9 cellular contexts compared by ENCODE assay signal in the genomic region with DNA sequence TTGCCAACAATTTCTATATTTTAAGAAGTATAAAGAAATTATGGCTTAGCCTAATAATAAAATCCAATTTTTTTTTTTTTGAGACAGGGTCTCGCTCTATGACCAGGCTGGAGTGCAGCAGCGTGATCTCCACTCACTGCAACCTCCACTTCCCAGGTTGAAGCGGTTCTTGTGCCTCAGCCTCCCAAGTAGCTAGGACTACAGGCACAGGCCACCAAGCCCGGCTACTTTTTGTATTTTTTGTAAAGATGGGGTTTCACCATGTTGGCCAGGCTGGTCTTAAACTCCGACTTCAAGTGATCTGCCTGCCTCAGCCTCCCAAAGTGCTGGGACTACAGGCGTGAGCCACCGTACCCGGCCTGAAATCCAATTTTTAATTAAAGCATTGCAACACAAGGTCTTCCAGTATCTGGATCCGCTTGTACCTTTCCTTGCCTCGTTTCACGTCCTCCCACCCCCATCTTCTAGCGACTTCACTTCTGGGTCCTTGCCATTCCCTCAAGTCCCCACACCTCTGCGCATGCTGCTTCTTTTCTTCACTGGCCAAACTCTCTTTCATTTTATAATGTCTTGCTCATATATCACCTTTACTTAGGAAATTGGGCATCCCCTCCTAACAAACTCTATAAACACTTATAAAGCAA. TPM values are rescaled to one million over a fixed set of nuclear protein-coding genes. Genes with fewer than 3 reads are reported as not detected.
DNase-seq lines count a peak whose midpoint lies in the region; ATAC-seq and TF ChIP-seq lines count a peak whose summit lies in the region.
"Had no signal": no experiment of that assay in that cellular context is flagged by ENCODE, and none has a peak within 500 bp of the region (broad histone marks: within the 10 kb centered on the region; RNA-seq: fewer than 3 reads in every experiment).

No MANE protein-coding gene starts in this region.

- no peak for TF ChIP-seq CTCF in VCaP (conservative IDR thresholded peaks at IDR 0.05)
- TF ChIP-seq CTCF in thoracic aorta (IDR thresholded peaks at IDR 0.05): no peak

- in situ Hi-C loops in G401 (cut with HindIII; ENCODE audit: low sequenced_read_pairs): no loop called here

- H3K36me3 ChIP-seq in iPS-15b (ENCODE audit: control insufficient read depth, insufficient read depth, low read length) (no peaks in the 10 kb centered on the region), thoracic aorta (no peaks in the 10 kb centered on the region)

- no peaks in the 10 kb centered on the region for H3K27me3 ChIP-seq in iPS-15b (ENCODE audit: control insufficient read depth, insufficient read depth, low read length)
- H3K27me3 ChIP-seq in thoracic aorta (replicated peaks; ENCODE audit: insufficient read depth): no peaks in the 10 kb centered on the region

- peaks cover 21% of the 10 kb centered on the region for H3K36me3 Mint-ChIP-seq in T-helper 1 cell treated with Interleukin-12 subunit alpha and Interleukin-12 subunit beta and Interleukin-4 antibody, amounts not matched to agents 30 μg/mL and 1 μg/mL, for 36 hours (ENCODE audit: low read depth)

- H3K9me3 Mint-ChIP-seq in T-helper 1 cell treated with Interleukin-12 subunit alpha and Interleukin-12 subunit beta and Interleukin-4 antibody, amounts not matched to agents 30 μg/mL and 1 μg/mL, for 36 hours: no peaks in the 10 kb centered on the region

- DNase-seq in T-helper 1 cell (no peak), thoracic aorta (ENCODE audit: low spot score) (no peak), NCI-H2081 (lab: John Stamatoyannopoulos, UW) (no peak), superior temporal gyrus (ENCODE audit: extremely low spot score) (no peak), G401 (ENCODE audit: low spot score) (no peak)

- H3K27ac Mint-ChIP-seq in T-helper 1 cell treated with Interleukin-12 subunit alpha and Interleukin-12 subunit beta and Interleukin-4 antibody, amounts not matched to agents 30 μg/mL and 1 μg/mL, for 36 hours: peak overlapping the region; percentile 69

- H3K4me1 Mint-ChIP-seq in T-helper 1 cell treated with Interleukin-12 subunit alpha and Interleukin-12 subunit beta and Interleukin-4 antibody, amounts not matched to agents 30 μg/mL and 1 μg/mL, for 36 hours (ENCODE audit: low read depth): peaks cover 38% of the 10 kb centered on the region

- H3K4me1 ChIP-seq in iPS-15b (ENCODE audit: control insufficient read depth, insufficient read depth, low read length): peaks cover 12% of the 10 kb centered on the region
- H3K4me1 ChIP-seq in thoracic aorta (ENCODE audit: control insufficient read depth in 1 of 2, low read depth in 2 of 2): peaks cover 38 to 57% of the 10 kb centered on the region in 2 donors

- H3K4me3 ChIP-seq in iPS-15b (ENCODE audit: low read depth, low read length) (peak overlapping the region; percentile 92), thoracic aorta (peak overlapping the region; percentile 87)

- H3K27me3 Mint-ChIP-seq in T-helper 1 cell treated with Interleukin-12 subunit alpha and Interleukin-12 subunit beta and Interleukin-4 antibody, amounts not matched to agents 30 μg/mL and 1 μg/mL, for 36 hours (ENCODE audit: low read depth): no peaks in the 10 kb centered on the region

- H3K27ac ChIP-seq in VCaP (peak overlapping the region; percentile 98), thoracic aorta (no peak overlapping the region)

- no peaks in the 10 kb centered on the region for H3K9me3 ChIP-seq in iPS-15b (ENCODE audit: control insufficient read depth, insufficient read depth, low read length)
- no peaks in the 10 kb centered on the region for H3K9me3 ChIP-seq in thoracic aorta

- no peak for ATAC-seq in thoracic aorta (ENCODE audit: insufficient number of reproducible peaks, low FRiP score, low read depth)
- ATAC-seq: sciatic nerve had no signal

- no peak overlapping the region for H3K4me3 Mint-ChIP-seq in T-helper 1 cell treated with Interleukin-12 subunit alpha and Interleukin-12 subunit beta and Interleukin-4 antibody, amounts not matched to agents 30 μg/mL and 1 μg/mL, for 36 hours

- H3K9ac ChIP-seq in iPS-15b (ENCODE audit: low read depth, low read length): peak overlapping the region; percentile 27

RNA-seq across cellular contexts. Expression of a gene that starts 2.3 kb away (rescaled TPM):
- 100 to 1,000 TPM in 1 of 2 donors, 10 to 100 TPM in 1; 73.8 to 118 TPM for total RNA-seq in thoracic aorta
- total RNA-seq in G401 (2014; rRNA removed; shearing (Covaris generic)): 249 and 260 TPM in 2 replicates

RNA-seq across cellular contexts. Expression of a gene that starts 28.2 kb away (rescaled TPM):
- total RNA-seq in thoracic aorta: 10 to 100 TPM; 41.0 to 59.8 TPM
- 5.2 and 8.2 TPM in 2 replicates for total RNA-seq in G401 (2014; rRNA removed; shearing (Covaris generic))
